ENCODE assay signal across 13 cellular contexts in the genomic region with DNA sequence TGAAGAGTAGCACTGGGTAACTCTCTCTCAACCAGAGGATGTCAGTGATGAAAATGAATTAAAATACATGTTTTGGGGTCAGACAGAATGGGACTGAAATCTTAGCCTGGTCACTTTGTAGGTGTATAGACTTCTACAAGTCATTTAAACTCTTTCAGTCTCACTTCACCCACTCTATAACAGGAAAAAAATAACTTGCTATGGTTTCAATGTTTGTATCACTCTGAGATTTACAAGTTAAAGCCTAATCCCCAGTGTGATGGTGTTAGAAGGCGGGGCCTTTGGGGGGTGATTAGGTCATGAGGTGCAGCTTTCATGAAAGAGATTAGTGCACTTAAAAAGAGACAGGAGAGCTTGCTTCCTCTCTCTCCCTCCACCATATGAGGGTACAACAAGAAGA.
"Had no signal": no experiment of that assay in that cellular context is flagged by ENCODE, and none has a peak within 500 bp of the region (broad histone marks: within the 10 kb centered on the region; RNA-seq: fewer than 3 reads in every experiment).

No MANE protein-coding gene starts in this region.

- H3K27me3 Mint-ChIP-seq: activated CD4-positive, alpha-beta memory T cell treated with anti-CD3 and anti-CD28 coated beads, Interleukin-2, amount 10 ng/mL, durations not matched to agents 7 days and 5 days; activated naive CD8-positive, alpha-beta T cell treated with anti-CD3 and anti-CD28 coated beads, Interleukin-2, amount 50 U/mL, for 24 hours had no signal

- H3K27me3 ChIP-seq: cardiac muscle cell, tibial artery had no signal

- H3K4me1 ChIP-seq: esophagus squamous epithelium, lower lobe of right lung had no signal

- H3K36me3 ChIP-seq: cardiac muscle cell, esophagus squamous epithelium, lower lobe of right lung, tibial artery had no signal

- H3K27ac ChIP-seq: cardiac muscle cell, esophagus squamous epithelium, lower lobe of right lung had no signal

- ATAC-seq: activated naive CD8-positive, alpha-beta T cell treated with anti-CD3 and anti-CD28 coated beads, Interleukin-2, amount 50 U/mL, for 24 hours had no signal

- H3K27ac Mint-ChIP-seq: activated CD4-positive, alpha-beta memory T cell treated with anti-CD3 and anti-CD28 coated beads, Interleukin-2, amount 10 ng/mL, durations not matched to agents 7 days and 5 days; activated naive CD8-positive, alpha-beta T cell treated with anti-CD3 and anti-CD28 coated beads, Interleukin-2, amount 50 U/mL, for 24 hours; immature natural killer cell had no signal

- H3K36me3 Mint-ChIP-seq: immature natural killer cell had no signal

- H3K4me3 ChIP-seq: cardiac muscle cell, esophagus squamous epithelium, lower lobe of right lung, tibial artery had no signal

- H3K9me3 ChIP-seq: esophagus squamous epithelium, lower lobe of right lung, tibial artery had no signal

- DNase-seq: activated CD4-positive, alpha-beta memory T cell treated with anti-CD3 and anti-CD28 coated beads, Interleukin-2, amount 10 ng/mL, durations not matched to agents 7 days and 5 days; activated CD8-positive, alpha-beta memory T cell treated with anti-CD3 and anti-CD28 coated beads, Interleukin-2, amount 50 U/mL, for 4 hours; activated naive CD4-positive, alpha-beta T cell; activated naive CD8-positive, alpha-beta T cell treated with anti-CD3 and anti-CD28 coated beads, Interleukin-2, amount 50 U/mL, for 24 hours; esophagus squamous epithelium; glutamatergic neuron; immature natural killer cell; lower lobe of right lung; midbrain; retina; stimulated activated CD4-positive, alpha-beta T cell treated with anti-CD3 and anti-CD28 coated beads, Interleukin-15, amount 100 ng/mL, for 24 hours; tibial artery had no signal

- H3K4me1 Mint-ChIP-seq: activated CD4-positive, alpha-beta memory T cell treated with anti-CD3 and anti-CD28 coated beads, Interleukin-2, amount 10 ng/mL, durations not matched to agents 7 days and 5 days; activated naive CD8-positive, alpha-beta T cell treated with anti-CD3 and anti-CD28 coated beads, Interleukin-2, amount 50 U/mL, for 24 hours had no signal

- H3K4me3 Mint-ChIP-seq: activated CD4-positive, alpha-beta memory T cell treated with anti-CD3 and anti-CD28 coated beads, Interleukin-2, amount 10 ng/mL, durations not matched to agents 7 days and 5 days; activated naive CD8-positive, alpha-beta T cell treated with anti-CD3 and anti-CD28 coated beads, Interleukin-2, amount 50 U/mL, for 24 hours; immature natural killer cell had no signal
